In genomic region chrX:47649302-47649701, GRCh38 we compare ENCODE assay signal across 10 cellular contexts. TPM values are rescaled to one million over a fixed set of nuclear protein-coding genes. Genes with fewer than 3 reads are reported as not detected.
A peak's percentile ranks its signal among the peaks of the same experiment; 100 is the strongest.
DNase-seq lines count a peak whose midpoint lies in the region; ATAC-seq and TF ChIP-seq lines count a peak whose summit lies in the region.
"Had no signal": no experiment of that assay in that cellular context is flagged by ENCODE, and none has a peak within 500 bp of the region (broad histone marks: within the 10 kb centered on the region; RNA-seq: fewer than 3 reads in every experiment).

No MANE protein-coding gene starts in this region.

- TF ChIP-seq POLR2A in prostate gland (IDR thresholded peaks at IDR 0.05): no peak

- WGBS in prostate gland: 8% methylated on average over 7 of the region's 7 CpGs

- no peaks in the 10 kb centered on the region for H3K9me3 ChIP-seq in ES-I3 (ENCODE audit: control insufficient read depth, insufficient read depth, low read length)
- H3K9me3 ChIP-seq in Panc1 (ENCODE audit: control insufficient read depth, insufficient read depth, low read depth, low read length): no peaks in the 10 kb centered on the region
- no peaks in the 10 kb centered on the region for H3K9me3 ChIP-seq in prostate gland

- peak overlapping the region; percentile 26; the same call in 1 of the 2 replicates for H3K9ac ChIP-seq in ES-I3 (ENCODE audit: low read depth, low read length)

- BruUV-seq in Panc1 (replicated peaks; lab: Mats Ljungman, UMichigan): no TSS peak

- DNase-seq in Panc1 (ENCODE audit: low read depth, low spot score) (no peak), epithelial cell of proximal tubule (ENCODE audit: low read depth) (no peak), prostate gland (ENCODE audit: low spot score) (no peak), amygdala (lab: John Stamatoyannopoulos, UW) (no peak), NCI-H510A (lab: John Stamatoyannopoulos, UW) (no peak), Ammon's horn (ENCODE audit: low spot score) (no peak)
- DNase-seq in stimulated activated CD4-positive, alpha-beta T cell treated with anti-CD3 and anti-CD28 coated beads, Interleukin-4, amount 100 ng/mL, for 24 hours: no peak
- DNase-seq: cerebellar nuclear complex, NCI-H1092 had no signal

- H3K27ac ChIP-seq in Panc1 (ENCODE audit: low read length) (peak overlapping the region; percentile 76), prostate gland (no peak overlapping the region)

- H3K4me3 ChIP-seq in Panc1 (ENCODE audit: low read depth in 2 of 2, low read length in 2 of 2) (peak overlapping the region; percentile 72 to 74), epithelial cell of proximal tubule (ENCODE audit: low read depth, low read length) (peak overlapping the region; percentile 73), prostate gland (peak overlapping the region; percentile 59 to 64)

- TF ChIP-seq CTCF in Panc1 (IDR thresholded peaks at IDR 0.05) (no peak), epithelial cell of proximal tubule (conservative IDR thresholded peaks at IDR 0.05; ENCODE audit: low read depth, low read length) (no peak), prostate gland (IDR thresholded peaks at IDR 0.05) (no peak)

- ATAC-seq in Panc1: no peak

- H3K27me3 ChIP-seq in Panc1 (ENCODE audit: control insufficient read depth, insufficient read depth, low read length) (no peaks in the 10 kb centered on the region), prostate gland (replicated peaks; ENCODE audit: insufficient read depth) (no peaks in the 10 kb centered on the region)

- CTCF ChIA-PET in Panc1 (lab: Charles Lee): no interaction called here

- intact Hi-C loops in Panc1 (cut with micrococcal nuclease; ENCODE audit: unreplicated experiment): no loop called here
- intact Hi-C loops in prostate gland (cut with DNase I): no loop called here

- H3K36me3 ChIP-seq in ES-I3 (ENCODE audit: insufficient read depth, low read length): peaks cover 2% of the 10 kb centered on the region; the same call in 1 of the 2 replicates
- H3K36me3 ChIP-seq in Panc1 (ENCODE audit: control insufficient read depth, insufficient read depth, low read length): no peaks in the 10 kb centered on the region; the same call in 1 of the 2 replicates
- H3K36me3 ChIP-seq in prostate gland: no peaks in the 10 kb centered on the region

- in situ Hi-C loops in Panc1 (cut with HindIII; ENCODE audit: low pct_unique_long_range_greater_than_20kb, low sequenced_read_pairs): no loop called here

- no peaks in the 10 kb centered on the region; the same call in 1 of the 2 replicates for H3K4me1 ChIP-seq in ES-I3 (ENCODE audit: insufficient read depth, low read length)
- H3K4me1 ChIP-seq in Panc1 (ENCODE audit: control insufficient read depth, insufficient read depth, low read length): 0 out of 2 replicates have a peak, but pooled peaks cover 5% of the 10 kb centered on the region
- no peaks in the 10 kb centered on the region for H3K4me1 ChIP-seq in prostate gland (replicated peaks)

- POLR2A ChIA-PET in Panc1 (lab: Charles Lee): interaction anchor here (0.6 kb wide), 1 partner anchor 425 kb away, joined by 5 read pairs; no protein-coding TSS in a partner anchor

RNA-seq across cellular contexts. Expression of gene ELK1, which starts 1.1 kb away (rescaled TPM):
- total RNA-seq in Panc1 (2021; ENCODE audit: unreplicated experiment) (64.6 TPM), epithelial cell of proximal tubule (21.9 and 31.8 TPM in 2 replicates), prostate gland (100 to 1,000 TPM in 1 of 2 donors, 10 to 100 TPM in 1; 28.6 to 105 TPM)
- 48.1 TPM for polyA plus RNA-seq in Panc1 (2012; ENCODE audit: insufficient read length)

RNA-seq across cellular contexts. Expression of gene UXT, which starts 9.7 kb away (rescaled TPM):
- total RNA-seq in Panc1 (2021; ENCODE audit: unreplicated experiment): 129 TPM
- 138 TPM for polyA plus RNA-seq in Panc1 (2012; ENCODE audit: insufficient read length)
- total RNA-seq in epithelial cell of proximal tubule: 133 and 178 TPM in 2 replicates
- 100 to 1,000 TPM in 1 of 2 donors, 10 to 100 TPM in 1; 75.5 to 173 TPM for total RNA-seq in prostate gland

RNA-seq across cellular contexts. Expression of gene CFP, which starts 19.6 kb away (rescaled TPM):
- total RNA-seq in Panc1 (2021; ENCODE audit: unreplicated experiment) (0.59 TPM), epithelial cell of proximal tubule (0.06 and 0.22 TPM in 2 replicates), prostate gland (1 to 10 TPM in 1 of 2 donors, under 1 TPM in 1; 0.09 to 2.9 TPM)
- polyA plus RNA-seq in Panc1 (2012; ENCODE audit: insufficient read length): 0.94 TPM

RNA-seq across cellular contexts. Expression of gene SYN1, which starts 29.6 kb away (rescaled TPM):
- total RNA-seq in Panc1 (2021; ENCODE audit: unreplicated experiment) (1.0 TPM), epithelial cell of proximal tubule (0.12 and 0.65 TPM in 2 replicates), prostate gland (1 to 10 TPM in 1 of 2 donors, under 1 TPM in 1; 0.14 to 4.1 TPM)
- polyA plus RNA-seq in Panc1 (2012; ENCODE audit: insufficient read length): 1.4 TPM
